Comparison of ENCODE assay signal across 8 cellular contexts in the genomic region with DNA sequence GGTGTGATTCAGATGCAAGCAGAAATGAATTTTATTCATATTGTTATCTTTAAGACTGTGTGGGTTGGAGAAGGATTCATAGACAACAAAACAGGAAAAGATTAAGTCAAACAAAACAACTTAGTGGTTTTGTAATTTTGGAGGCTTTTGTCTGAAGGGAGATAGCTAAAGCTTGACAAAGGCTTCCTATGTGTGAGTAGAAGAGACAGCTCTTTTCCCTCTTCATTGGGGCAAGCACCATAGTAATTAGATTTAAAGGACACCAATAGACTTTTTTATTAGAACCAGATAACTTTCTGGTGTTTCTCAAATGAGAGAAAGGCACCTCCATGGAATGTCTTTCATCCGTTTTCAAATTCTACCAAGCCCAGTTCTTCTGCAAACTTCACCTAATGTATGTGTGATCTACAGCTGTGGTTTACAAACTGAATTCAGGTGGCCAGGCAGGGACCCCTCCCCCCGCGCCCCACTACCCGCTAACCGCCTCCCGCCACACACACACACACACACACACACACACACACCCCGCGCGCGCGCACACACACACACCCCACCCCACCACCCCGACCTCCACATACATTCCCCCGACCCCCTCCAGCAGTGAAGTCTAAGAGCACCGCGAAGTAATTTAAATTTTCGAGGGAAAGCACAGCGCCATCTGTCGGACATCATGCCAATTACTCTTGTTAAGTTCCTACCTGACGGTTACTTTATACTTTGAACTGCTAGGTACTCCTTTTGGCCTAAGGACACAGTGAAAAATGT. TPM values are rescaled to one million over a fixed set of nuclear protein-coding genes. Genes with fewer than 3 reads are reported as not detected.
DNase-seq lines count a peak whose midpoint lies in the region; ATAC-seq and TF ChIP-seq lines count a peak whose summit lies in the region.

No MANE protein-coding gene starts in this region.

- no peaks in the 10 kb centered on the region for H3K9me3 Mint-ChIP-seq in glutamatergic neuron (ENCODE audit: unreplicated experiment)

- POLR2A ChIA-PET in RWPE1 (lab: Yijun Ruan, JAX; ENCODE audit: low non-redundant PET): no interaction called here

- DNase-seq in NK-92 treated with Interleukin-12 subunit alpha and Interleukin-12 subunit beta, amount 100 ng/mL, for 24 hours (lab: John Stamatoyannopoulos, UW): peak; percentile 19
- DNase-seq in NK-92 (lab: John Stamatoyannopoulos, UW; ENCODE audit: unreplicated experiment) (no peak), RWPE1 (ENCODE audit: low spot score) (no peak), glutamatergic neuron (peak; percentile 62), putamen (ENCODE audit: low spot score) (peak; percentile 19)
- peak; percentile 66 for DNase-seq in activated naive CD4-positive, alpha-beta T cell treated with Interleukin-2 at 50 U/mL for 16 hours

- H3K4me1 Mint-ChIP-seq in glutamatergic neuron (ENCODE audit: low read depth, unreplicated experiment): peaks cover 3% of the 10 kb centered on the region

- H3K27ac ChIP-seq in RWPE1: no peak overlapping the region

- TF ChIP-seq CTCF in RWPE1 (conservative IDR thresholded peaks at IDR 0.05; ENCODE audit: low read depth) (peak; percentile 19; the same call in 1 of the 2 replicates), glutamatergic neuron (IDR thresholded peaks at IDR 0.05; ENCODE audit: partially characterized antibody, unreplicated experiment) (peak; percentile 75)

- no peak overlapping the region for H3K27ac Mint-ChIP-seq in glutamatergic neuron (ENCODE audit: unreplicated experiment)

- H3K27me3 Mint-ChIP-seq in glutamatergic neuron (ENCODE audit: unreplicated experiment): no peaks in the 10 kb centered on the region

- CTCF ChIA-PET in RWPE1 (lab: Yijun Ruan, JAX): interaction anchor here (0.8 kb wide), 1 partner anchor 218 kb away, joined by 5 read pairs; no protein-coding TSS in a partner anchor

- no peaks in the 10 kb centered on the region for H3K36me3 Mint-ChIP-seq in glutamatergic neuron (ENCODE audit: unreplicated experiment)

- ATAC-seq in HG03095 (IDR thresholded peaks at IDR 0.05; ENCODE audit: unreplicated experiment) (peak; percentile 70), HG03457 (IDR thresholded peaks at IDR 0.05; ENCODE audit: unreplicated experiment) (no peak)

- H3K4me3 Mint-ChIP-seq in glutamatergic neuron (ENCODE audit: unreplicated experiment): peak overlapping the region; percentile 84

RNA-seq across cellular contexts. Expression of gene PPP1R1C, which starts 31.7 kb away (rescaled TPM):
- total RNA-seq in glutamatergic neuron (ENCODE audit: unreplicated experiment): 13.8 TPM

Comparison
In these comparisons a context has a peak if more than half of its experiments do, and no peak if none do; other contexts are left out.
1. DNase-seq: peak in NK-92 treated with Interleukin-12 subunit alpha and Interleukin-12 subunit beta, amount 100 ng/mL, for 24 hours (single experiment), activated naive CD4-positive, alpha-beta T cell treated with Interleukin-2 at 50 U/mL for 16 hours (single experiment), glutamatergic neuron (single experiment) and putamen (single experiment); none in NK-92 (single experiment) and RWPE1 (single experiment).